Comparison of ENCODE assay signal across 1 cellular context in genomic region chr6:21357262-21357661, GRCh38.
TF ChIP-seq lines count a peak whose summit lies in the region.

No MANE protein-coding gene starts in this region.

TF ChIP-seq in SK-N-SH, 30 proteins besides CTCF, POLR2A, EP300 and RAD21 (continued from another document):
- TF ChIP-seq REST (IDR thresholded peaks at IDR 0.05; ENCODE audit: low read depth, low read length) (no peak), RCOR1 (IDR thresholded peaks at IDR 0.05; ENCODE audit: low read length) (no peak), GATA2 (CRISPR knock-in tag; IDR thresholded peaks at IDR 0.05) (no peak), FOSL2 (IDR thresholded peaks at IDR 0.05; ENCODE audit: borderline replicate concordance, low read depth) (no peak)
